ENCODE assay signal across 1 cellular context in genomic region chr2:64669288-64669687, GRCh38.
TF ChIP-seq lines count a peak whose summit lies in the region.

No MANE protein-coding gene starts in this region.

TF ChIP-seq in HepG2, 621 proteins besides CTCF, POLR2A, EP300 and RAD21 (continued from another document and continues in another):
- TF ChIP-seq PATZ1 (CRISPR knock-in tag; IDR thresholded peaks at IDR 0.05) (peak; percentile 68; the same call in 1 of the 2 replicates), SIX1 (CRISPR knock-in tag; IDR thresholded peaks at IDR 0.05; ENCODE audit: borderline replicate concordance) (peak; percentile 17; the same call in 1 of the 2 replicates), ZNF460 (CRISPR knock-in tag; IDR thresholded peaks at IDR 0.05; ENCODE audit: borderline replicate concordance) (no peak), FOXA1 (IDR thresholded peaks at IDR 0.05) (no peak), FOXA1 (CRISPR knock-in tag; IDR thresholded peaks at IDR 0.05) (peak; percentile 87), KAT8 (CRISPR knock-in tag; IDR thresholded peaks at IDR 0.05) (peak; percentile 84), KIAA2018 (CRISPR knock-in tag; IDR thresholded peaks at IDR 0.05; ENCODE audit: borderline replicate concordance) (no peak), ZBTB2 (CRISPR knock-in tag; IDR thresholded peaks at IDR 0.05; ENCODE audit: low read depth) (peak; percentile 54; the same call in 1 of the 2 replicates), MBD4 (IDR thresholded peaks at IDR 0.05; ENCODE audit: borderline replicate concordance, low read length) (peak; percentile 37; the same call in 1 of the 2 replicates), IKZF5 (CRISPR knock-in tag; IDR thresholded peaks at IDR 0.05) (peak; percentile 80; the same call in 1 of the 2 replicates), MEF2D (CRISPR knock-in tag; IDR thresholded peaks at IDR 0.05) (peak; percentile 98), BCL6 (CRISPR knock-in tag; IDR thresholded peaks at IDR 0.05) (peak; percentile 92), NR2C2 (CRISPR knock-in tag; IDR thresholded peaks at IDR 0.05; ENCODE audit: borderline replicate concordance) (peak; percentile 63), ARID5B (CRISPR knock-in tag; IDR thresholded peaks at IDR 0.05) (peak; percentile 99), FOSL2 (CRISPR knock-in tag; IDR thresholded peaks at IDR 0.05) (peak; percentile 91), ZNF350 (CRISPR knock-in tag; IDR thresholded peaks at IDR 0.05; ENCODE audit: borderline replicate concordance, low read depth) (peak; percentile 54; the same call in 1 of the 2 replicates), ZNF138 (CRISPR knock-in tag; IDR thresholded peaks at IDR 0.05; ENCODE audit: low read depth) (no peak), HMGXB4 (CRISPR knock-in tag; IDR thresholded peaks at IDR 0.05; ENCODE audit: borderline replicate concordance in 1 of 2, low read depth in 1 of 2) (peak in 1 of 2 experiments; percentile 65; a peak in 1 of 4 replicates), FOXO1 (CRISPR knock-in tag; IDR thresholded peaks at IDR 0.05) (peak; percentile 98), ZFP37 (CRISPR knock-in tag; IDR thresholded peaks at IDR 0.05; ENCODE audit: borderline replicate concordance) (peak; percentile 68; the same call in 1 of the 2 replicates), ZNF816 (CRISPR knock-in tag; IDR thresholded peaks at IDR 0.05; ENCODE audit: borderline replicate concordance) (0 out of 2 replicates have a peak, but pooled peaks have one; percentile 45), FOXP1 (IDR thresholded peaks at IDR 0.05) (peak; percentile 20; the same call in 1 of the 2 replicates), FOXP1 (CRISPR knock-in tag; IDR thresholded peaks at IDR 0.05) (peak; percentile 85), PAXIP1 (CRISPR knock-in tag; conservative IDR thresholded peaks at IDR 0.05) (peak; percentile 85), MED1 (CRISPR knock-in tag; IDR thresholded peaks at IDR 0.05) (peak; percentile 99), PLSCR1 (CRISPR knock-in tag; IDR thresholded peaks at IDR 0.05; ENCODE audit: borderline replicate concordance) (no peak), HOXA5 (CRISPR knock-in tag; IDR thresholded peaks at IDR 0.05) (peak; percentile 71; the same call in 1 of the 2 replicates), GPBP1L1 (CRISPR knock-in tag; IDR thresholded peaks at IDR 0.05) (no peak), ZSCAN9 (CRISPR knock-in tag; IDR thresholded peaks at IDR 0.05; ENCODE audit: borderline replicate concordance) (peak; percentile 96)
